ENCODE assay signal across 1 cellular context in genomic region chr20:58271596-58272460, GRCh38.
TF ChIP-seq lines count a peak whose summit lies in the region.

No MANE protein-coding gene starts in this region.

TF ChIP-seq in GM23338, 12 proteins besides CTCF, POLR2A, EP300 and RAD21 (continued from another document):
- TF ChIP-seq, protein P1, sequence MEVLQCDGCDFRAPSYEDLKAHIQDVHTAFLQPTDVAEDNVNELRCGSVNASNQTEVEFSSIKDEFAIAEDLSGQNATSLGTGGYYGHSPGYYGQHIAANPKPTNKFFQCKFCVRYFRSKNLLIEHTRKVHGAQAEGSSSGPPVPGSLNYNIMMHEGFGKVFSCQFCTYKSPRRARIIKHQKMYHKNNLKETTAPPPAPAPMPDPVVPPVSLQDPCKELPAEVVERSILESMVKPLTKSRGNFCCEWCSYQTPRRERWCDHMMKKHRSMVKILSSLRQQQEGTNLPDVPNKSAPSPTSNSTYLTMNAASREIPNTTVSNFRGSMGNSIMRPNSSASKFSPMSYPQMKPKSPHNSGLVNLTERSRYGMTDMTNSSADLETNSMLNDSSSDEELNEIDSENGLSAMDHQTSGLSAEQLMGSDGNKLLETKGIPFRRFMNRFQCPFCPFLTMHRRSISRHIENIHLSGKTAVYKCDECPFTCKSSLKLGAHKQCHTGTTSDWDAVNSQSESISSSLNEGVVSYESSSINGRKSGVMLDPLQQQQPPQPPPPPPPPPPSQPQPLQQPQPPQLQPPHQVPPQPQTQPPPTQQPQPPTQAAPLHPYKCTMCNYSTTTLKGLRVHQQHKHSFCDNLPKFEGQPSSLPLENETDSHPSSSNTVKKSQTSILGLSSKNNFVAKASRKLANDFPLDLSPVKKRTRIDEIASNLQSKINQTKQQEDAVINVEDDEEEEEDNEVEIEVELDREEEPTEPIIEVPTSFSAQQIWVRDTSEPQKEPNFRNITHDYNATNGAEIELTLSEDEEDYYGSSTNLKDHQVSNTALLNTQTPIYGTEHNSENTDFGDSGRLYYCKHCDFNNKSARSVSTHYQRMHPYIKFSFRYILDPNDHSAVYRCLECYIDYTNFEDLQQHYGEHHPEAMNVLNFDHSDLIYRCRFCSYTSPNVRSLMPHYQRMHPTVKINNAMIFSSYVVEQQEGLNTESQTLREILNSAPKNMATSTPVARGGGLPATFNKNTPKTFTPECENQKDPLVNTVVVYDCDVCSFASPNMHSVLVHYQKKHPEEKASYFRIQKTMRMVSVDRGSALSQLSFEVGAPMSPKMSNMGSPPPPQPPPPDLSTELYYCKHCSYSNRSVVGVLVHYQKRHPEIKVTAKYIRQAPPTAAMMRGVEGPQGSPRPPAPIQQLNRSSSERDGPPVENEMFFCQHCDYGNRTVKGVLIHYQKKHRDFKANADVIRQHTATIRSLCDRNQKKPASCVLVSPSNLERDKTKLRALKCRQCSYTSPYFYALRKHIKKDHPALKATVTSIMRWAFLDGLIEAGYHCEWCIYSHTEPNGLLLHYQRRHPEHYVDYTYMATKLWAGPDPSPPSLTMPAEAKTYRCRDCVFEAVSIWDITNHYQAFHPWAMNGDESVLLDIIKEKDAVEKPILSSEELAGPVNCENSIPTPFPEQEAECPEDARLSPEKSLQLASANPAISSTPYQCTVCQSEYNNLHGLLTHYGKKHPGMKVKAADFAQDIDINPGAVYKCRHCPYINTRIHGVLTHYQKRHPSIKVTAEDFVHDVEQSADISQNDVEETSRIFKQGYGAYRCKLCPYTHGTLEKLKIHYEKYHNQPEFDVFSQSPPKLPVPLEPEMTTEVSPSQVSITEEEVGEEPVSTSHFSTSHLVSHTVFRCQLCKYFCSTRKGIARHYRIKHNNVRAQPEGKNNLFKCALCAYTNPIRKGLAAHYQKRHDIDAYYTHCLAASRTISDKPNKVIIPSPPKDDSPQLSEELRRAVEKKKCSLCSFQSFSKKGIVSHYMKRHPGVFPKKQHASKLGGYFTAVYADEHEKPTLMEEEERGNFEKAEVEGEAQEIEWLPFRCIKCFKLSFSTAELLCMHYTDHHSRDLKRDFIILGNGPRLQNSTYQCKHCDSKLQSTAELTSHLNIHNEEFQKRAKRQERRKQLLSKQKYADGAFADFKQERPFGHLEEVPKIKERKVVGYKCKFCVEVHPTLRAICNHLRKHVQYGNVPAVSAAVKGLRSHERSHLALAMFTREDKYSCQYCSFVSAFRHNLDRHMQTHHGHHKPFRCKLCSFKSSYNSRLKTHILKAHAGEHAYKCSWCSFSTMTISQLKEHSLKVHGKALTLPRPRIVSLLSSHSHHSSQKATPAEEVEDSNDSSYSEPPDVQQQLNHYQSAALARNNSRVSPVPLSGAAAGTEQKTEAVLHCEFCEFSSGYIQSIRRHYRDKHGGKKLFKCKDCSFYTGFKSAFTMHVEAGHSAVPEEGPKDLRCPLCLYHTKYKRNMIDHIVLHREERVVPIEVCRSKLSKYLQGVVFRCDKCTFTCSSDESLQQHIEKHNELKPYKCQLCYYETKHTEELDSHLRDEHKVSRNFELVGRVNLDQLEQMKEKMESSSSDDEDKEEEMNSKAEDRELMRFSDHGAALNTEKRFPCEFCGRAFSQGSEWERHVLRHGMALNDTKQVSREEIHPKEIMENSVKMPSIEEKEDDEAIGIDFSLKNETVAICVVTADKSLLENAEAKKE (CRISPR knock-in tag; IDR thresholded peaks at IDR 0.05), result no peak
